Comparison of ENCODE assay signal across 22 cellular contexts in the genomic region with DNA sequence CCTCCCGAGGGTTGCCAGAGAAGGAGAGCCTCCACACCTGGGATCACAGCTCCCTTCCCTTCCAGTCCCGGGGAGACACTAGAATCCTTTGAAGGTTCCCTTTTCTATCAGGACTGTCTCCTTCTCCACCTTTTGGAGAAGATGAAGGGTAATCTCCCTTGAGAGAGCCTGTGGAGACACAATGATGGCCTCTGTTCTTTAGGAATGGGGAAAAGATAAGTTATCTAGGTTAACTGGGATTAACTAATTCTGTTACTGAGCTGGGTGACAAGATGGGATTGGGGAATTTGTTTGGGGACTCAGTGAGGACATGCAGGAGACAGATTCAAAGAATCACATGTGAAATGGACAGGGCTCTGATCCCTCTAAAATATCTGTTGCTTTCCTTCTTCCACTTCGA.
A peak's percentile ranks its signal among the peaks of the same experiment; 100 is the strongest.
DNase-seq lines count a peak whose midpoint lies in the region; ATAC-seq and TF ChIP-seq lines count a peak whose summit lies in the region.
"Had no signal": no experiment of that assay in that cellular context is flagged by ENCODE, and none has a peak within 500 bp of the region (broad histone marks: within the 10 kb centered on the region; RNA-seq: fewer than 3 reads in every experiment).

No MANE protein-coding gene starts in this region.

- peak overlapping the region; percentile 36 for H3K9ac ChIP-seq in HUES6 (ENCODE audit: low read length)
- H3K9ac ChIP-seq: BLaER1 treated with 17β-estradiol and CSF1 and Interleukin-3, amounts not matched to agents 10 nM and 100 nM had no signal

- H3K27ac ChIP-seq in HEK293 (ENCODE audit: extremely low read depth, low read depth, low read length), result peak overlapping the region; percentile 43; the same call in 1 of the 2 replicates
- peak overlapping the region; percentile 19; the same call in 1 of the 2 replicates for H3K27ac ChIP-seq in HUES6 (ENCODE audit: low read depth, low read length)
- H3K27ac ChIP-seq in lower lobe of right lung, result peak overlapping the region; percentile 24
- H3K27ac ChIP-seq in sigmoid colon, result no peak overlapping the region
- peak overlapping the region in 2 of 4 donors; percentile 30 to 35 for H3K27ac ChIP-seq in upper lobe of left lung
- H3K27ac ChIP-seq: BLaER1 treated with 17β-estradiol and CSF1 and Interleukin-3, amounts not matched to agents 10 nM and 100 nM had no signal

- TF ChIP-seq EP300 in sigmoid colon (IDR thresholded peaks at IDR 0.05) (no peak), upper lobe of left lung (IDR thresholded peaks at IDR 0.05) (no peak)

- H3K36me3 ChIP-seq in HEK293 (ENCODE audit: control insufficient read depth in 2 of 2, insufficient read depth in 1 of 2, low read length in 2 of 2), result no peaks in the 10 kb centered on the region
- H3K36me3 ChIP-seq in HUES6 (ENCODE audit: control insufficient read depth, insufficient read depth, low read length), result no peaks in the 10 kb centered on the region
- H3K36me3 ChIP-seq in lower lobe of right lung, result no peaks in the 10 kb centered on the region
- no peaks in the 10 kb centered on the region for H3K36me3 ChIP-seq in sigmoid colon
- no peaks in the 10 kb centered on the region for H3K36me3 ChIP-seq in upper lobe of left lung
- H3K36me3 ChIP-seq: BE2C; BLaER1 treated with 17β-estradiol and CSF1 and Interleukin-3, amounts not matched to agents 10 nM and 100 nM; HAP-1 had no signal

- DNase-seq in lower lobe of right lung (no peak), mesothelial cell of epicardium (ENCODE audit: low spot score in 2 of 2, unreplicated experiment in 2 of 2) (no peak), sigmoid colon (no peak), DMS53 treated with DMSO at 0.1 percent for 48 hours (lab: John Stamatoyannopoulos, UW; ENCODE audit: unreplicated experiment) (no peak), upper lobe of left lung (no peak)
- DNase-seq: 8988T; ACHN; AML-193; BE2C; CD4-positive, alpha-beta T cell; CD8-positive, alpha-beta memory T cell; DMS 273 treated with DMSO at 0.1 percent for 48 hours; DMS79 treated with DMSO at 0.1 percent for 48 hours; GF-D8; GOT3 had no signal

- H3K4me3 ChIP-seq in HEK293 (ENCODE audit: low read depth, low read length) (no peak overlapping the region), HUES6 (ENCODE audit: low read depth, low read length) (no peak overlapping the region), lower lobe of right lung (no peak overlapping the region), sigmoid colon (no peak overlapping the region), upper lobe of left lung (no peak overlapping the region)
- H3K4me3 ChIP-seq: A549; BLaER1 treated with 17β-estradiol and CSF1 and Interleukin-3, amounts not matched to agents 10 nM and 100 nM; HAP-1 had no signal

- H3K27me3 Mint-ChIP-seq in mesothelial cell of epicardium (ENCODE audit: low read depth), result peaks cover 14% of the 10 kb centered on the region
- H3K27me3 Mint-ChIP-seq: CD4-positive, alpha-beta T cell; CD8-positive, alpha-beta memory T cell had no signal

- H3K27ac Mint-ChIP-seq in mesothelial cell of epicardium, result peak overlapping the region; percentile 30
- H3K27ac Mint-ChIP-seq: CD14-positive monocyte; CD4-positive, alpha-beta T cell had no signal

- H3K4me1 ChIP-seq in HEK293 (ENCODE audit: control insufficient read depth, insufficient read depth, low read length) (peaks cover 64% of the 10 kb centered on the region), HUES6 (ENCODE audit: control insufficient read depth, insufficient read depth, low read length) (peaks cover 40% of the 10 kb centered on the region), lower lobe of right lung (peaks cover 10% of the 10 kb centered on the region), sigmoid colon (peaks cover 0 to under 1% (median 0%) of the 10 kb centered on the region in 4 donors), upper lobe of left lung (peaks cover 6 to 34% (median 19%) of the 10 kb centered on the region in 4 donors)
- H3K4me1 ChIP-seq: BLaER1 treated with 17β-estradiol and CSF1 and Interleukin-3, amounts not matched to agents 10 nM and 100 nM; HAP-1 had no signal

- no peak for TF ChIP-seq POLR2A in sigmoid colon (IDR thresholded peaks at IDR 0.05)
- no peak for TF ChIP-seq POLR2A in upper lobe of left lung (IDR thresholded peaks at IDR 0.05)

- H3K4me1 Mint-ChIP-seq in mesothelial cell of epicardium, result peaks cover 78% of the 10 kb centered on the region
- H3K4me1 Mint-ChIP-seq: CD14-positive monocyte; CD8-positive, alpha-beta memory T cell had no signal

- H3K9me3 Mint-ChIP-seq in mesothelial cell of epicardium, result peaks cover 8% of the 10 kb centered on the region
- H3K9me3 Mint-ChIP-seq: CD4-positive, alpha-beta T cell had no signal

- peaks cover 5% of the 10 kb centered on the region for H3K36me3 Mint-ChIP-seq in mesothelial cell of epicardium
- H3K36me3 Mint-ChIP-seq: CD14-positive monocyte had no signal

- intact Hi-C loops in lower lobe of right lung (cut with DNase I) (no loop called here), sigmoid colon (cut with DNase I) (no loop called here)

- POLR2A ChIA-PET in HEK293 (lab: Yijun Ruan, JAX), result interaction anchor here (1.4 kb wide), 1 partner anchor 10 kb away, joined by 4 read pairs; no protein-coding TSS in a partner anchor

- ATAC-seq in lower lobe of right lung, result no peak
- ATAC-seq in HG03354 (IDR thresholded peaks at IDR 0.05; ENCODE audit: poor library complexity, severe bottlenecking, unreplicated experiment), result no peak
- ATAC-seq in upper lobe of left lung (ENCODE audit: low FRiP score in 2 of 2), result no peak
- ATAC-seq: A549 had no signal

- WGBS in sigmoid colon, 2 donors, result 88 to 91% methylated on average over 3 of the region's 3 CpGs
- WGBS in upper lobe of left lung, 2 donors, result 91% methylated on average over 3 of the region's 3 CpGs

- H3K27me3 ChIP-seq in HUES6 (ENCODE audit: control insufficient read depth, insufficient read depth, low read length), result no peaks in the 10 kb centered on the region
- no peaks in the 10 kb centered on the region for H3K27me3 ChIP-seq in lower lobe of right lung (ENCODE audit: low read depth)
- H3K27me3 ChIP-seq in sigmoid colon, result no peaks in the 10 kb centered on the region
- no peaks in the 10 kb centered on the region for H3K27me3 ChIP-seq in upper lobe of left lung
- H3K27me3 ChIP-seq: BE2C; BLaER1 treated with 17β-estradiol and CSF1 and Interleukin-3, amounts not matched to agents 10 nM and 100 nM had no signal

- TF ChIP-seq CTCF in HEK293 (tag by site-specific recombination; IDR thresholded peaks at IDR 0.05) (no peak), lower lobe of right lung (IDR thresholded peaks at IDR 0.05) (no peak), mesothelial cell of epicardium (IDR thresholded peaks at IDR 0.05; ENCODE audit: unreplicated experiment) (no peak), sigmoid colon (IDR thresholded peaks at IDR 0.05) (no peak), upper lobe of left lung (IDR thresholded peaks at IDR 0.05) (no peak)

- no peak overlapping the region for H3K4me3 Mint-ChIP-seq in mesothelial cell of epicardium
- H3K4me3 Mint-ChIP-seq: CD14-positive monocyte; CD4-positive, alpha-beta T cell; CD8-positive, alpha-beta memory T cell had no signal

- H3K9me3 ChIP-seq in HEK293 (ENCODE audit: control insufficient read depth, insufficient read depth, low read depth, low read length) (no peaks in the 10 kb centered on the region), HUES6 (ENCODE audit: control insufficient read depth, insufficient read depth, low read depth, low read length) (no peaks in the 10 kb centered on the region), lower lobe of right lung (no peaks in the 10 kb centered on the region), sigmoid colon (no peaks in the 10 kb centered on the region), upper lobe of left lung (no peaks in the 10 kb centered on the region)
- H3K9me3 ChIP-seq: A549; BE2C; BLaER1 treated with 17β-estradiol and CSF1 and Interleukin-3, amounts not matched to agents 10 nM and 100 nM; HAP-1 had no signal

- CTCF ChIA-PET in HEK293 (lab: Yijun Ruan, JAX), result interaction anchor here (0.8 to 1.5 kb wide), 5 partner anchors 8 to 171 kb away, joined by 3 to 5 read pairs (median 4); no protein-coding TSS in a partner anchor

TF ChIP-seq in HEK293, 187 proteins besides CTCF, POLR2A, EP300 and RAD21:
- TF ChIP-seq SALL2 (tag by site-specific recombination; IDR thresholded peaks at IDR 0.05; ENCODE audit: borderline replicate concordance) (no peak), MEIS1 (CRISPR knock-in tag; IDR thresholded peaks at IDR 0.05; ENCODE audit: borderline replicate concordance) (no peak)

Comparison
In these comparisons a context has a peak if more than half of its experiments do, and no peak if none do; other contexts are left out.
1. H3K27ac ChIP-seq: peak in HEK293 (single experiment), HUES6 (single experiment) and lower lobe of right lung (single experiment); none in sigmoid colon (0 of 4).